Comparison of ENCODE assay signal across 11 cellular contexts in the genomic region with DNA sequence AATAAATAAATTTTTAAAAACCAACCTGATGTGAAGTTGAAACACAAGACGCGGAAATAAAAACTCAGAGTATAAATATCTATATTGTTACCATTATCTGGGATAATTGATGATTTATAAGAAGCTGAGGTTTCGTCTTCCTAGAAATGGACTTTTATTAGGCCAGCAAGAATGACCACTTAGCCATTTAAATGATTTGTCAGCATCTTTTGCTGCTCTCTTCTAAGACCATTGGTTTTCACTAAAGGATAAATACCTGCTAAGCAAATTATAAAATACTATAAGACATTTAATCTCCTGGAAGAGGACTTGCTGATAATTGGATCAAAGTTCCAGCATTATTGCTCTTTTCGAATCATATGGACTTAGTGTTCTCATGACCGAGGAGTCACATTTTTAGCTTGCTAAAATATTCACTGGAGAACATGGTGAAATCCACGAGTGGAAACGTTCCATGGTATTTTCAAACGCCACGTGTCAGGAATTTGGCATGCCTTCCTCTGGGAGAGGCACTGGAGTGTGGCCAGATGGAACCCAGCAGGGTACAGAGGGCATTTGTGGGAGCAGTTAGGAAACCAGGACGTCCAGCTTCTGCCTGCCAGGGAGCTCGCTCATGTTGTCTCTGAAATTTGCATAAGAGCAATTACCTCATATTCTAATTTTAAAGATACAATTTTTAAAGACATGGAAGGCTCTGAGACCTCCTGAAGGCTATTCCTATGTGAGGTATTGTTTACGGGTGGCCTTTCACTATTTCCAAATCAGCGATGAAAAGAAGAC. TPM values are rescaled to one million over a fixed set of nuclear protein-coding genes. Genes with fewer than 3 reads are reported as not detected.
DNase-seq lines count a peak whose midpoint lies in the region; ATAC-seq and TF ChIP-seq lines count a peak whose summit lies in the region.
"Had no signal": no experiment of that assay in that cellular context is flagged by ENCODE, and none has a peak within 500 bp of the region (broad histone marks: within the 10 kb centered on the region; RNA-seq: fewer than 3 reads in every experiment).

No MANE protein-coding gene starts in this region.

- no peak overlapping the region for H3K23ac ChIP-seq in IMR-90 (ENCODE audit: low read depth, low read length)

- no peaks in the 10 kb centered on the region for H4K20me1 ChIP-seq in IMR-90 (ENCODE audit: insufficient read depth, low read length)

- H3K27me3 ChIP-seq in IMR-90 (ENCODE audit: control insufficient read depth, insufficient read depth, low read length) (no peaks in the 10 kb centered on the region), adipocyte (replicated peaks; ENCODE audit: control insufficient read depth, insufficient read depth, low read length) (no peaks in the 10 kb centered on the region), stomach (no peaks in the 10 kb centered on the region)

- 0 out of 4 replicates have a peak overlapping the region, but pooled peaks of 1 of the 2 experiments have one; percentile 17 for H4K8ac ChIP-seq in IMR-90 (ENCODE audit: low read depth in 2 of 2, low read length in 2 of 2)

- H3K9me3 ChIP-seq in IMR-90 (ENCODE audit: control insufficient read depth, insufficient read depth, low read length) (no peaks in the 10 kb centered on the region), adipocyte (ENCODE audit: control insufficient read depth, low read length) (no peaks in the 10 kb centered on the region), stomach (no peaks in the 10 kb centered on the region)

- H3K36me3 ChIP-seq in IMR-90 (ENCODE audit: control insufficient read depth, insufficient read depth, low read length) (peaks cover 4% of the 10 kb centered on the region; the same call in 1 of the 2 replicates), adipocyte (ENCODE audit: control insufficient read depth, insufficient read depth, low read length, severe bottlenecking) (no peaks in the 10 kb centered on the region), stomach (peaks cover 0 to 4% (median 0%) of the 10 kb centered on the region in 4 donors)

- 0 out of 2 replicates have a peak overlapping the region, but pooled peaks have one; percentile 3 for H2AK5ac ChIP-seq in IMR-90 (ENCODE audit: low read depth, low read length)

- H3K4me3 ChIP-seq in IMR-90 (ENCODE audit: insufficient read depth, low read depth, low read length) (no peak overlapping the region), adipocyte (ENCODE audit: low read length) (peak overlapping the region; percentile 7), stomach (no peak overlapping the region)

- dilution Hi-C loops in IMR-90 (cut with HindIII; ENCODE audit: low sequenced_read_pairs, unreplicated experiment) = no loop called here

- 60% methylated on average over 4 of the region's 13 CpGs; no CpG with 5 or more reads in 1 of the 2 experiments for WGBS in IMR-90 (ENCODE audit: extremely low coverage in 2 of 2, insufficient read length in 1 of 2), 2 experiments
- 56 to 59% (median 58%) methylated on average over 13 of the region's 13 CpGs for WGBS in stomach, 5 donors

- no peak overlapping the region for H3K4me2 ChIP-seq in IMR-90 (ENCODE audit: low read depth, low read length)

- H3K27ac ChIP-seq in IMR-90 (ENCODE audit: insufficient read depth, low read length) = no peak overlapping the region
- peak overlapping the region in 4 of 5 donors; percentile 34 to 52 (median 43) for H3K27ac ChIP-seq in stomach

- H2AK9ac ChIP-seq in IMR-90 (replicated peaks; ENCODE audit: low read depth, low read length, poor library complexity) = no peak overlapping the region

- TF ChIP-seq RAD21 in IMR-90 (IDR thresholded peaks at IDR 0.05; ENCODE audit: low read length) = no peak

- no peak overlapping the region for H2BK5ac ChIP-seq in IMR-90 (ENCODE audit: low read depth, low read length, poor library complexity, severe bottlenecking)

- peak overlapping the region; percentile 24; the same call in 1 of the 2 replicates for H3K4ac ChIP-seq in IMR-90 (ENCODE audit: low read depth, low read length)

- TF ChIP-seq CTCF in IMR-90 (conservative IDR thresholded peaks at IDR 0.05; ENCODE audit: low read depth, low read length) (no peak), stomach (IDR thresholded peaks at IDR 0.05) (no peak)

- no peak overlapping the region for H4K91ac ChIP-seq in IMR-90 (ENCODE audit: insufficient read depth, low read depth, low read length)

- peaks cover 32 to 45% of the 10 kb centered on the region in 2 donors for H3K4me1 Mint-ChIP-seq in immature natural killer cell

- H3K9me3 Mint-ChIP-seq in immature natural killer cell = no peaks in the 10 kb centered on the region

- in situ Hi-C loops in IMR-90 (cut with MboI; ENCODE audit: low sequenced_read_pairs) = no loop called here

- peak overlapping the region; percentile 58; the same call in 1 of the 2 replicates for H4K5ac ChIP-seq in IMR-90 (ENCODE audit: low read depth, low read length)

- no peak overlapping the region for H3K14ac ChIP-seq in IMR-90 (replicated peaks; ENCODE audit: low read depth, low read length)

- peaks cover 0 to 4% (median 0%) of the 10 kb centered on the region in 3 donors for H3K27me3 Mint-ChIP-seq in immature natural killer cell (ENCODE audit: low read depth in 3 of 3)

- intact Hi-C loops in IMR-90 (cut with micrococcal nuclease) (no loop called here), stomach (cut with DNase I; ENCODE audit: low total_unique reads) (no loop called here)

- H3K9ac ChIP-seq in IMR-90 (ENCODE audit: low read depth, low read length) (no peak overlapping the region), adipocyte (ENCODE audit: low read length) (peak overlapping the region; percentile 62)

- no peak overlapping the region for H2BK20ac ChIP-seq in IMR-90 (ENCODE audit: low read depth, low read length)

- POLR2A ChIA-PET in IMR-90 (lab: Charles Lee; ENCODE audit: unreplicated experiment) = interaction anchor here (0.6 kb wide), 1 partner anchor 234 kb away, joined by 5 read pairs; no protein-coding TSS in a partner anchor

- H3K4me3 Mint-ChIP-seq in immature natural killer cell = no peak overlapping the region
- H3K4me3 Mint-ChIP-seq: neural crest cell, WTC11 had no signal

- no peak overlapping the region for H3K27ac Mint-ChIP-seq in immature natural killer cell
- H3K27ac Mint-ChIP-seq: WTC11 had no signal

- no peak overlapping the region for H3K56ac ChIP-seq in IMR-90 (ENCODE audit: extremely low read depth, insufficient read depth, low read length)

- TF ChIP-seq EP300 in stomach (IDR thresholded peaks at IDR 0.05) = peak; percentile 66

- H3K79me1 ChIP-seq in IMR-90 (ENCODE audit: low read depth in 1 of 2, low read length in 2 of 2) = peaks cover 10% of the 10 kb centered on the region in 2 experiments; a peak in 3 of 4 replicates

- DNase-seq in IMR-90 = no peak
- peak; percentile 40 for DNase-seq in adipocyte (ENCODE audit: low read depth)
- peak; percentile 91 for DNase-seq in kidney tubule cell (ENCODE audit: low spot score)
- DNase-seq in stomach = peak; percentile 68
- DNase-seq in DMS53 treated with DMSO at 0.1 percent for 48 hours (lab: John Stamatoyannopoulos, UW; ENCODE audit: unreplicated experiment) = no peak
- DNase-seq in immature natural killer cell = no peak
- DNase-seq in stimulated activated CD8-positive, alpha-beta memory T cell treated with anti-CD3 and anti-CD28 coated beads, Interleukin-4, amount 100 ng/mL, for 48 hours = no peak
- DNase-seq: stimulated activated naive CD4-positive, alpha-beta T cell had no signal

- no peak overlapping the region for H2AFZ ChIP-seq in IMR-90 (replicated peaks; ENCODE audit: low read length, poor library complexity)

- 0 out of 3 replicates have a peak overlapping the region, but pooled peaks have one; percentile 11 for H2BK15ac ChIP-seq in IMR-90 (ENCODE audit: low read depth, low read length)

- peaks cover 5% of the 10 kb centered on the region for H3K4me1 ChIP-seq in IMR-90 (ENCODE audit: control insufficient read depth, insufficient read depth, low read length)
- peaks cover 40% of the 10 kb centered on the region for H3K4me1 ChIP-seq in adipocyte (ENCODE audit: control insufficient read depth, insufficient read depth, low read length)
- H3K4me1 ChIP-seq in stomach = peaks cover 5 to 57% (median 28%) of the 10 kb centered on the region in 4 donors

- no TSS peak for BruUV-seq in IMR-90 (replicated peaks; lab: Mats Ljungman, UMichigan)

- TF ChIP-seq POLR2A in IMR-90 (IDR thresholded peaks at IDR 0.05; ENCODE audit: low read depth, low read length) (no peak), stomach (IDR thresholded peaks at IDR 0.05) (no peak)

- H3K18ac ChIP-seq in IMR-90 (ENCODE audit: low read depth, low read length) = 0 out of 2 replicates have a peak overlapping the region, but pooled peaks have one; percentile 52

- H3K36me3 Mint-ChIP-seq in immature natural killer cell = peaks cover 0 to 10% (median 3%) of the 10 kb centered on the region in 3 donors
- H3K36me3 Mint-ChIP-seq: WTC11 had no signal

- CTCF ChIA-PET in IMR-90 (lab: Yijun Ruan, JAX) = interaction anchor here (0.5 to 0.6 kb wide), 2 partner anchors 39 to 58 kb away, joined by 3 to 7 read pairs; no protein-coding TSS in a partner anchor

- no peak for ATAC-seq in IMR-90 (ENCODE audit: low read depth)
- ATAC-seq in HG02840 (IDR thresholded peaks at IDR 0.05; ENCODE audit: low FRiP score, unreplicated experiment) = no peak
- ATAC-seq: WTC11 had no signal

- peaks cover 9% of the 10 kb centered on the region for H3K9me1 ChIP-seq in IMR-90 (ENCODE audit: insufficient read depth, low read length)

- H2BK120ac ChIP-seq in IMR-90 (ENCODE audit: low read depth, low read length) = no peak overlapping the region; the same call in 1 of the 2 replicates

TF ChIP-seq in IMR-90, 13 proteins besides CTCF, POLR2A, EP300 and RAD21:
- TF ChIP-seq MAFK (IDR thresholded peaks at IDR 0.05; ENCODE audit: low read depth, low read length) (peak; percentile 80), NFE2L2 (IDR thresholded peaks at IDR 0.05; ENCODE audit: low read depth, low read length) (no peak)

RNA-seq across cellular contexts. Expression of gene TNFAIP8, which starts 43.1 kb away (rescaled TPM):
- total RNA-seq in IMR-90 (2012; rRNA removed) (29.9 and 42.5 TPM in 2 replicates), stomach (10 to 100 TPM in 3 of 5 donors, 1 to 10 TPM in 2; 1.2 to 37.1 (median 10.7) TPM)
- polyA plus RNA-seq in IMR-90 (2012; rRNA removed) (16.2 and 20.3 TPM in 2 replicates), stomach (10 to 100 TPM in 2 of 3 donors, 1 to 10 TPM in 1; 9.6 to 18.4 (median 14.9) TPM), immature natural killer cell (100 to 1,000 TPM in 2 of 3 donors, 10 to 100 TPM in 1; 99.7 to 162 (median 132) TPM)
- polyA plus RNA-seq in IMR-90 (2012; cell fraction: cytosol; rRNA removed) = 2.1 and 6.1 TPM in 2 replicates
- 1.7 and 6.6 TPM in 2 replicates for polyA plus RNA-seq in IMR-90 (2012; cell fraction: nucleus; rRNA removed; ENCODE audit: low replicate concordance)

RNA-seq across cellular contexts. Expression of gene HSD17B4, which starts 53.4 kb away (rescaled TPM):
- total RNA-seq in IMR-90 (2012; rRNA removed) (123 and 154 TPM in 2 replicates), stomach (100 to 1,000 TPM in 3 of 5 donors, 10 to 100 TPM in 2; 64.3 to 274 (median 161) TPM)
- polyA plus RNA-seq in IMR-90 (2012; rRNA removed) (81.5 and 95.1 TPM in 2 replicates), stomach (100 to 1,000 TPM; 165 to 183 (median 179) TPM), immature natural killer cell (100 to 1,000 TPM in 1 of 3 donors, 10 to 100 TPM in 2; 52.6 to 108 (median 57.1) TPM)
- 19.3 and 22.5 TPM in 2 replicates for polyA plus RNA-seq in IMR-90 (2012; cell fraction: cytosol; rRNA removed)
- polyA plus RNA-seq in IMR-90 (2012; cell fraction: nucleus; rRNA removed; ENCODE audit: low replicate concordance) = 15.5 and 85.5 TPM in 2 replicates

Comparison
In these comparisons a context has a peak if more than half of its experiments do, and no peak if none do; other contexts are left out.
1. DNase-seq: peak in adipocyte (single experiment), kidney tubule cell (single experiment) and stomach (single experiment); none in IMR-90 (single experiment), DMS53 treated with DMSO at 0.1 percent for 48 hours (single experiment), immature natural killer cell (0 of 3) and stimulated activated CD8-positive, alpha-beta memory T cell treated with anti-CD3 and anti-CD28 coated beads, Interleukin-4, amount 100 ng/mL, for 48 hours (single experiment).